1 cellular context compared by ENCODE assay signal in genomic region chr15:58923696-58924300, GRCh38.
TF ChIP-seq lines count a peak whose summit lies in the region.

No MANE protein-coding gene starts in this region.

TF ChIP-seq in WTC11, 78 proteins besides CTCF, POLR2A, EP300 and RAD21 (continued from another document):
- no peak for TF ChIP-seq PREB (CRISPR knock-in tag; IDR thresholded peaks at IDR 0.05; ENCODE audit: borderline replicate concordance)
- TF ChIP-seq SMAD4 (CRISPR knock-in tag; IDR thresholded peaks at IDR 0.05) = no peak
- no peak for TF ChIP-seq USF2 (CRISPR knock-in tag; IDR thresholded peaks at IDR 0.05)
- TF ChIP-seq ZBTB43 (CRISPR knock-in tag; IDR thresholded peaks at IDR 0.05) = no peak
- TF ChIP-seq SMAD3 (CRISPR knock-in tag; IDR thresholded peaks at IDR 0.05; ENCODE audit: borderline replicate concordance) = no peak
- no peak for TF ChIP-seq ZNF512 (CRISPR knock-in tag; IDR thresholded peaks at IDR 0.05; ENCODE audit: borderline replicate concordance)
- no peak for TF ChIP-seq ZNF423 (CRISPR knock-in tag; IDR thresholded peaks at IDR 0.05)
- no peak for TF ChIP-seq ATF3 (CRISPR knock-in tag; conservative IDR thresholded peaks at IDR 0.05)
- no peak for TF ChIP-seq ZNF532 (CRISPR knock-in tag; IDR thresholded peaks at IDR 0.05; ENCODE audit: borderline replicate concordance)
- no peak for TF ChIP-seq TEAD4 (CRISPR knock-in tag; IDR thresholded peaks at IDR 0.05)
- TF ChIP-seq MYBL2 (CRISPR knock-in tag; IDR thresholded peaks at IDR 0.05) = no peak
- no peak for TF ChIP-seq AR (CRISPR knock-in tag; IDR thresholded peaks at IDR 0.05)
- no peak for TF ChIP-seq ZNF232 (CRISPR knock-in tag; IDR thresholded peaks at IDR 0.05)
- no peak for TF ChIP-seq ZBTB21 (CRISPR knock-in tag; IDR thresholded peaks at IDR 0.05; ENCODE audit: borderline replicate concordance)
- TF ChIP-seq RELA (CRISPR knock-in tag; IDR thresholded peaks at IDR 0.05; ENCODE audit: borderline replicate concordance) = no peak
- TF ChIP-seq FOXP1 (CRISPR knock-in tag; IDR thresholded peaks at IDR 0.05; ENCODE audit: borderline replicate concordance) = no peak
- TF ChIP-seq FOXK1 (CRISPR knock-in tag; IDR thresholded peaks at IDR 0.05) = no peak
- TF ChIP-seq HMGXB4 (CRISPR knock-in tag; IDR thresholded peaks at IDR 0.05) = no peak
